10 cellular contexts compared by ENCODE assay signal in genomic region chr20:43925215-43925614, GRCh38. TPM values are rescaled to one million over a fixed set of nuclear protein-coding genes. Genes with fewer than 3 reads are reported as not detected.
DNase-seq lines count a peak whose midpoint lies in the region; TF ChIP-seq lines count a peak whose summit lies in the region.
"Had no signal": no experiment of that assay in that cellular context is flagged by ENCODE, and none has a peak within 500 bp of the region (broad histone marks: within the 10 kb centered on the region; RNA-seq: fewer than 3 reads in every experiment).

No MANE protein-coding gene starts in this region.

- no peaks in the 10 kb centered on the region for H3K27me3 ChIP-seq in SJCRH30

- CTCF ChIA-PET in RWPE1 (lab: Yijun Ruan, JAX): interaction anchor here (0.5 to 1.0 kb wide), 2 partner anchors 70 to 157 kb away, joined by 3 to 4 read pairs; no protein-coding TSS in a partner anchor

- H3K4me3 ChIP-seq in GM12865 (ENCODE audit: low read depth, low read length) (no peak overlapping the region), SJCRH30 (no peak overlapping the region)
- H3K4me3 ChIP-seq: breast epithelium had no signal

- H3K36me3 ChIP-seq in SJCRH30: no peaks in the 10 kb centered on the region
- H3K36me3 ChIP-seq: breast epithelium had no signal

- peak; percentile 56 for DNase-seq in GM12865 (ENCODE audit: low read depth)
- DNase-seq in SJCRH30: peak; percentile 54 to 65
- peak; percentile 71 for DNase-seq in activated naive CD4-positive, alpha-beta T cell treated with anti-CD3 and anti-CD28 coated beads, Interleukin-2, amount 50 U/mL, for 16 hours
- peak in 2 of 3 experiments; percentile 63 to 67 for DNase-seq in stimulated activated CD4-positive, alpha-beta T cell treated with anti-CD3 and anti-CD28 coated beads, TNF-alpha, amount 100 ng/mL, for 4 hours (ENCODE audit: low read depth in 3 of 3)
- no peak for DNase-seq in NCI-H446 (lab: John Stamatoyannopoulos, UW)
- no peak for DNase-seq in RWPE1 (ENCODE audit: low spot score)
- DNase-seq in DMS153 (lab: John Stamatoyannopoulos, UW): no peak
- no peak for DNase-seq in DMS 273 treated with DMSO at 0.1 percent for 48 hours (lab: John Stamatoyannopoulos, UW)
- DNase-seq: H9 had no signal

- H3K27ac ChIP-seq in SJCRH30: peak overlapping the region; percentile 1; the same call in 1 of the 2 replicates
- no peak overlapping the region for H3K27ac ChIP-seq in RWPE1
- H3K27ac ChIP-seq: breast epithelium had no signal

- TF ChIP-seq CTCF in GM12865 (IDR thresholded peaks at IDR 0.05; ENCODE audit: insufficient read depth, low read depth, low read length, missing control alignments) (no peak), RWPE1 (conservative IDR thresholded peaks at IDR 0.05; ENCODE audit: low read depth) (no peak)

- no peaks in the 10 kb centered on the region for H3K9me3 ChIP-seq in SJCRH30 (replicated peaks)
- H3K9me3 ChIP-seq: breast epithelium had no signal

- POLR2A ChIA-PET in RWPE1 (lab: Yijun Ruan, JAX; ENCODE audit: low non-redundant PET): interaction anchor here (0.8 kb wide), 1 partner anchor 335 kb away, joined by 4 read pairs; the partner anchor contains the start of gene IFT52

- peaks cover 17% of the 10 kb centered on the region for H3K4me1 ChIP-seq in SJCRH30

RNA-seq across cellular contexts. Expression of gene TOX2, which starts 10.6 kb away (rescaled TPM):
- total RNA-seq in SJCRH30 (2014; rRNA removed; shearing (Covaris generic)): 7.9 and 10.1 TPM in 2 replicates

Comparison
In these comparisons a context has a peak if more than half of its experiments do, and no peak if none do; other contexts are left out.
1. DNase-seq: peak in GM12865 (single experiment), SJCRH30 (2 of 2), activated naive CD4-positive, alpha-beta T cell treated with anti-CD3 and anti-CD28 coated beads, Interleukin-2, amount 50 U/mL, for 16 hours (single experiment) and stimulated activated CD4-positive, alpha-beta T cell treated with anti-CD3 and anti-CD28 coated beads, TNF-alpha, amount 100 ng/mL, for 4 hours (2 of 3); none in NCI-H446 (0 of 2), RWPE1 (single experiment), DMS153 (single experiment) and DMS 273 treated with DMSO at 0.1 percent for 48 hours (single experiment).